8 cellular contexts compared by ENCODE assay signal in genomic region chr20:63955846-63956663, GRCh38. TPM values are rescaled to one million over a fixed set of nuclear protein-coding genes. Genes with fewer than 3 reads are reported as not detected.
A peak's percentile ranks its signal among the peaks of the same experiment; 100 is the strongest.
DNase-seq lines count a peak whose midpoint lies in the region; ATAC-seq, FAIRE-seq and TF ChIP-seq lines count a peak whose summit lies in the region.

Gene UCKL1 (minus strand): TSS chr20:63956416. CDS start chr20:63956372, 44 bp downstream.

- H3K27me3 Mint-ChIP-seq in immature natural killer cell (ENCODE audit: low read depth in 3 of 3) = peaks cover 2 to 8% (median 8%) of the 10 kb centered on the region in 3 donors

- H3K9me3 ChIP-seq in WERI-Rb-1 (ENCODE audit: severe bottlenecking) = no peaks in the 10 kb centered on the region

- peak within 1 kb of the TSS; percentile 89 for H3K27ac ChIP-seq in WERI-Rb-1

- FAIRE-seq in bronchial epithelial cell (lab: Jason Lieb, UNC) = no peak

- TF ChIP-seq CTCF in WERI-Rb-1 (IDR thresholded peaks at IDR 0.05; ENCODE audit: low read depth, low read length) (no peak), bronchial epithelial cell (IDR thresholded peaks at IDR 0.05; ENCODE audit: insufficient read depth, low read length, severe bottlenecking) (no peak)

- H3K36me3 Mint-ChIP-seq in immature natural killer cell = no peaks in the 10 kb centered on the region

- H3K36me3 ChIP-seq in WERI-Rb-1 (peaks cover 2% of the 10 kb centered on the region), bronchial epithelial cell (ENCODE audit: control insufficient read depth, insufficient read depth, low read length) (peaks cover 2% of the 10 kb centered on the region)

- H3K27ac Mint-ChIP-seq in immature natural killer cell = peak within 1 kb of the TSS in 5 of 6 donors; percentile 43 to 76 (median 59)

- DNase-seq in NCI-H524 (lab: John Stamatoyannopoulos, UW) (peak; percentile 81 to 82), NCI-H524 treated with DMSO at 0.1 percent for 48 hours (lab: John Stamatoyannopoulos, UW) (no peak), NCI-H187 treated with DMSO at 0.1 percent for 48 hours (lab: John Stamatoyannopoulos, UW) (peak; percentile 73), WERI-Rb-1 (peak; percentile 76), bronchial epithelial cell (ENCODE audit: low read depth) (peak; percentile 65), immature natural killer cell (peak; percentile 89 to 92 (median 89)), smooth muscle cell of the brain vasculature (ENCODE audit: low read depth, low spot score) (peak; percentile 74)

- H3K9me3 Mint-ChIP-seq in immature natural killer cell = no peaks in the 10 kb centered on the region

- H3K4me3 ChIP-seq in WERI-Rb-1 (ENCODE audit: low read depth, low read length) (peak within 1 kb of the TSS; percentile 63), bronchial epithelial cell (ENCODE audit: low read depth, low read length) (peak within 1 kb of the TSS; percentile 98)

- H3K4me3 Mint-ChIP-seq in immature natural killer cell = peak within 1 kb of the TSS; percentile 82 to 87 (median 85)

- H3K27me3 ChIP-seq in WERI-Rb-1 (ENCODE audit: insufficient read depth, low read depth, severe bottlenecking) (no peaks in the 10 kb centered on the region), bronchial epithelial cell (ENCODE audit: control insufficient read depth, insufficient read depth, low read length) (no peaks in the 10 kb centered on the region)

- peak; percentile 79 for ATAC-seq in HG02885 (IDR thresholded peaks at IDR 0.05; ENCODE audit: poor library complexity, unreplicated experiment)

- peaks cover 14 to 19% of the 10 kb centered on the region in 2 donors for H3K4me1 Mint-ChIP-seq in immature natural killer cell

RNA-seq across cellular contexts. Expression of gene UCKL1, which starts in this region (rescaled TPM):
- total RNA-seq in bronchial epithelial cell = 16.8 and 19.0 TPM in 2 replicates
- 10 to 100 TPM; 19.3 to 35.5 (median 30.8) TPM for polyA plus RNA-seq in immature natural killer cell
